ENCODE assay signal across 17 cellular contexts in the genomic region with DNA sequence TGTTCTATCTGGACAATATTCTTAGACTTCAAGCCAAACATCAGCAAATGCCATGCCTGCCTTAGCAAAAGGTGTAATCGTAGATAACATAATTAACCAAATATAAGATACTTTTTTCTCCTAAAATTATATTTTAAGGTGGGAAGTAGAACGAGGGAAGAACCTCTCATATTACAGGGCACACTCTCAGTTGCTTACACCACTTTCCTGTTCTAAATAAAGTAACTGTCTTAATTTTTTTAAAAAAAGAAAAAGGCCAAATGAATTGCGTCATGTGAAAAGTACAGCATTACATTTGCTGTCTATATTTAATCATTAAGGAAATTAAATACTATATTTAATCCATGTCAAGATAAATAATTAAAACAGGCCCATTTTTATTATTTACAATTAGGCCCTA. TPM values are rescaled to one million over a fixed set of nuclear protein-coding genes. Genes with fewer than 3 reads are reported as not detected.
DNase-seq lines count a peak whose midpoint lies in the region; ATAC-seq and TF ChIP-seq lines count a peak whose summit lies in the region.
"Had no signal": no experiment of that assay in that cellular context is flagged by ENCODE, and none has a peak within 500 bp of the region (broad histone marks: within the 10 kb centered on the region; RNA-seq: fewer than 3 reads in every experiment).

No MANE protein-coding gene starts in this region.

- no peaks in the 10 kb centered on the region for H3K27me3 ChIP-seq in BLaER1
- H3K27me3 ChIP-seq in GM23248 (replicated peaks; ENCODE audit: insufficient read depth): no peaks in the 10 kb centered on the region
- H3K27me3 ChIP-seq in adipocyte (replicated peaks; ENCODE audit: control insufficient read depth, insufficient read depth, low read length): no peaks in the 10 kb centered on the region
- H3K27me3 ChIP-seq in gastrocnemius medialis: no peaks in the 10 kb centered on the region

- no peak overlapping the region for H2AFZ ChIP-seq in GM23248

- H3K36me3 ChIP-seq in BLaER1 (peaks cover 19% of the 10 kb centered on the region), GM23248 (ENCODE audit: low read depth) (no peaks in the 10 kb centered on the region), adipocyte (ENCODE audit: control insufficient read depth, insufficient read depth, low read length, severe bottlenecking) (no peaks in the 10 kb centered on the region), gastrocnemius medialis (no peaks in the 10 kb centered on the region)
- H3K36me3 ChIP-seq: HAP-1 had no signal

- H3K79me2 ChIP-seq in GM23248 (ENCODE audit: insufficient read depth): peaks cover 100% of the 10 kb centered on the region

- peaks cover 10% of the 10 kb centered on the region for H3K9me3 ChIP-seq in BLaER1
- H3K9me3 ChIP-seq in GM23248 (ENCODE audit: low read depth): no peaks in the 10 kb centered on the region
- H3K9me3 ChIP-seq in adipocyte (ENCODE audit: control insufficient read depth, low read length): no peaks in the 10 kb centered on the region
- H3K9me3 ChIP-seq in gastrocnemius medialis: no peaks in the 10 kb centered on the region
- H3K9me3 ChIP-seq: HAP-1 had no signal

- no peak for DNase-seq in GM23248
- no peak for DNase-seq in adipocyte (ENCODE audit: low read depth)
- DNase-seq in gastrocnemius medialis: no peak
- DNase-seq in NCI-H510A (lab: John Stamatoyannopoulos, UW): no peak
- DNase-seq in stimulated activated CD4-positive, alpha-beta T cell treated with anti-CD3 and anti-CD28 coated beads, Interleukin-2, amount 100 ng/mL, for 48 hours: no peak
- DNase-seq in hippocampal formation (lab: John Stamatoyannopoulos, UW): no peak
- DNase-seq: CD8-positive, alpha-beta memory T cell; DMS79; NCI-H1105; NCI-H2081; NCI-H2171 treated with DMSO at 0.1 percent for 48 hours; NCI-H446 treated with DMSO at 0.1 percent for 48 hours; NK-92 treated with Interleukin-12 subunit alpha and Interleukin-12 subunit beta, amount 100 ng/mL, for 24 hours; Right ventricle myocardium superior had no signal

- H3K4me1 ChIP-seq in BLaER1 (peaks cover 23% of the 10 kb centered on the region), GM23248 (ENCODE audit: insufficient read depth) (peaks cover 13% of the 10 kb centered on the region), adipocyte (ENCODE audit: control insufficient read depth, insufficient read depth, low read length) (peaks cover 55% of the 10 kb centered on the region), gastrocnemius medialis (peaks cover 63 to 91% of the 10 kb centered on the region in 2 donors)
- H3K4me1 ChIP-seq: HAP-1 had no signal

- 37 to 40% methylated on average over 3 of the region's 3 CpGs for WGBS in GM23248 (ENCODE audit: low coverage in 1 of 2, low lambda C conversion rate in 2 of 2, missing lambda C conversion rate in 2 of 2), 2 experiments

- H3K4me3 ChIP-seq in BLaER1 (no peak overlapping the region), GM23248 (no peak overlapping the region), adipocyte (ENCODE audit: low read length) (peak overlapping the region; percentile 47), gastrocnemius medialis (no peak overlapping the region)
- H3K4me3 ChIP-seq: HAP-1 had no signal

- H4K20me1 ChIP-seq in BLaER1 (peaks cover 82% of the 10 kb centered on the region), GM23248 (ENCODE audit: insufficient read depth) (no peaks in the 10 kb centered on the region)

- no peaks in the 10 kb centered on the region for H3K9me2 ChIP-seq in GM23248 (ENCODE audit: insufficient read depth)

- TF ChIP-seq CTCF in gastrocnemius medialis (IDR thresholded peaks at IDR 0.05 in 4 of 5, conservative IDR thresholded peaks at IDR 0.05 in 1 of 5): no peak

- no peak for TF ChIP-seq POLR2A in gastrocnemius medialis (IDR thresholded peaks at IDR 0.05)

- H3F3A ChIP-seq in GM23248 (ENCODE audit: insufficient read depth): no peaks in the 10 kb centered on the region

- H3K9ac ChIP-seq in BLaER1 (no peak overlapping the region), GM23248 (no peak overlapping the region), adipocyte (ENCODE audit: low read length) (no peak overlapping the region)
- H3K9ac ChIP-seq: KMS-11 had no signal

- in situ Hi-C loops in GM23248 (cut with MboI): no loop called here
- in situ Hi-C loops in gastrocnemius medialis (cut with MboI; ENCODE audit: low sequenced_read_pairs in 4 of 4): no loop called here

- intact Hi-C loops in gastrocnemius medialis (cut with DNase I; ENCODE audit: low total_unique reads): no loop called here

- H3K4me2 ChIP-seq in BLaER1 (peak overlapping the region; percentile 28; the same call in 1 of the 2 replicates), GM23248 (ENCODE audit: unreplicated experiment) (peak overlapping the region; percentile 27)
- H3K4me2 ChIP-seq: KMS-11 had no signal

- H3K27ac ChIP-seq in BLaER1 (no peak overlapping the region), GM23248 (no peak overlapping the region), gastrocnemius medialis (peak overlapping the region; percentile 76 to 83 (median 80))
- H3K27ac ChIP-seq: KMS-11 had no signal

- ATAC-seq in gastrocnemius medialis: peak; percentile 45 to 51

RNA-seq across cellular contexts. Expression of a gene that starts 23.7 kb away (rescaled TPM):
- 115 and 124 TPM in 2 replicates for total RNA-seq in GM23248 (2014; rRNA removed; shearing (Covaris generic))
- polyA plus RNA-seq in GM23248 (2016; fragmentation: Nextera tagmentation; extraction: Ambion mirVana): 90.6 and 90.8 TPM in 2 replicates
- 100 to 1,000 TPM; 121 to 241 (median 165) TPM for total RNA-seq in gastrocnemius medialis

Comparison
In these comparisons a context has a peak if more than half of its experiments do, and no peak if none do; other contexts are left out.
1. H3K27ac ChIP-seq: peak in gastrocnemius medialis (4 of 4); none in BLaER1 (single experiment) and GM23248 (single experiment).